Comparison of ENCODE assay signal across 9 cellular contexts in genomic region chrX:12947545-12948235, GRCh38. TPM values are rescaled to one million over a fixed set of nuclear protein-coding genes. Genes with fewer than 3 reads are reported as not detected.
DNase-seq lines count a peak whose midpoint lies in the region; ATAC-seq, FAIRE-seq and TF ChIP-seq lines count a peak whose summit lies in the region.
"Had no signal": no experiment of that assay in that cellular context is flagged by ENCODE, and none has a peak within 500 bp of the region (broad histone marks: within the 10 kb centered on the region; RNA-seq: fewer than 3 reads in every experiment).

No MANE protein-coding gene starts in this region.

- CTCF ChIA-PET in OCI-LY7 (lab: Charles Lee; ENCODE audit: unreplicated experiment): interaction anchor here (3.7 kb wide), 1 partner anchor 540 kb away, joined by 12 read pairs; no protein-coding TSS in a partner anchor
- CTCF ChIA-PET in endothelial cell of umbilical vein (lab: Charles Lee): interaction anchor here (1.6 to 2.5 kb wide), 4 partner anchors 22 to 698 kb away, joined by 22 to 64 read pairs (median 40); partner anchors contain the start of gene TMSB4X

- TF ChIP-seq POLR2A in endothelial cell of umbilical vein (IDR thresholded peaks at IDR 0.05; ENCODE audit: low read depth, low read length) (no peak), erythroblast (IDR thresholded peaks at IDR 0.05; ENCODE audit: low read length) (no peak)

- no peaks in the 10 kb centered on the region for H4K20me1 ChIP-seq in OCI-LY7 (ENCODE audit: insufficient read depth, low read length)
- no peaks in the 10 kb centered on the region for H4K20me1 ChIP-seq in endothelial cell of umbilical vein (replicated peaks; ENCODE audit: control insufficient read depth, extremely low read depth, insufficient read depth, low read length)

- no peaks in the 10 kb centered on the region for H3K9me2 ChIP-seq in OCI-LY7 (ENCODE audit: insufficient read depth, low read length)

- peaks cover 52% of the 10 kb centered on the region for H3K4me1 Mint-ChIP-seq in activated CD4-positive, alpha-beta T cell treated with anti-CD3 and anti-CD28 coated beads, Interleukin-2, amount 10 ng/mL, durations not matched to agents 24 days and 14 days
- peaks cover 52% of the 10 kb centered on the region for H3K4me1 Mint-ChIP-seq in stimulated activated naive CD8-positive, alpha-beta T cell treated with anti-CD3 and anti-CD28 coated beads, Interleukin-15, amount 100 ng/mL, for 72 hours

- H3K4me2 ChIP-seq in OCI-LY7 (ENCODE audit: low read length) (peak overlapping the region; percentile 29), endothelial cell of umbilical vein (ENCODE audit: insufficient read depth, low read length) (no peak overlapping the region)

- ATAC-seq in stimulated activated naive CD8-positive, alpha-beta T cell treated with anti-CD3 and anti-CD28 coated beads, Interleukin-15, amount 100 ng/mL, for 72 hours: no peak
- ATAC-seq in GM21576 (IDR thresholded peaks at IDR 0.05; ENCODE audit: unreplicated experiment): no peak

- H3K27ac Mint-ChIP-seq in activated CD4-positive, alpha-beta T cell treated with anti-CD3 and anti-CD28 coated beads, Interleukin-2, amount 10 ng/mL, durations not matched to agents 24 days and 14 days: peak overlapping the region; percentile 96
- H3K27ac Mint-ChIP-seq in stimulated activated naive CD8-positive, alpha-beta T cell treated with anti-CD3 and anti-CD28 coated beads, Interleukin-15, amount 100 ng/mL, for 72 hours: peak overlapping the region; percentile 78 to 91

- no peak for FAIRE-seq in endothelial cell of umbilical vein (lab: Jason Lieb, UNC)

- BruUV-seq in OCI-LY7 (replicated peaks; lab: Mats Ljungman, UMichigan) (no TSS peak), endothelial cell of umbilical vein (replicated peaks; lab: Mats Ljungman, UMichigan) (no TSS peak)

- peak; percentile 55 for DNase-seq in activated CD4-positive, alpha-beta T cell treated with anti-CD3 and anti-CD28 coated beads, Interleukin-2, amount 10 ng/mL, durations not matched to agents 24 days and 14 days
- DNase-seq in activated CD4-positive, alpha-beta T cell treated with anti-CD3 and anti-CD28 coated beads for 48 hours: no peak
- no peak for DNase-seq in OCI-LY7 (ENCODE audit: low spot score)
- no peak for DNase-seq in endothelial cell of umbilical vein (ENCODE audit: low read depth, low spot score)
- no peak for DNase-seq in stimulated activated naive CD8-positive, alpha-beta T cell treated with anti-CD3 and anti-CD28 coated beads, Interleukin-15, amount 100 ng/mL, for 72 hours
- no peak for DNase-seq in D341Med (ENCODE audit: low spot score)
- no peak for DNase-seq in erythroblast (lab: John Stamatoyannopoulos, UW)

- POLR2A ChIA-PET in OCI-LY7 (lab: Charles Lee): interaction anchor here (1.2 kb wide), 1 partner anchor 31 kb away, joined by 6 read pairs; no protein-coding TSS in a partner anchor
- POLR2A ChIA-PET in endothelial cell of umbilical vein (lab: Charles Lee): interaction anchor here (1.3 to 1.5 kb wide), 2 partner anchors 28 to 32 kb away, joined by 14 to 18 read pairs; partner anchors contain the start of gene TMSB4X

- no peaks in the 10 kb centered on the region for H3K9me3 Mint-ChIP-seq in activated CD4-positive, alpha-beta T cell treated with anti-CD3 and anti-CD28 coated beads, Interleukin-2, amount 10 ng/mL, durations not matched to agents 24 days and 14 days
- H3K9me3 Mint-ChIP-seq in stimulated activated naive CD8-positive, alpha-beta T cell treated with anti-CD3 and anti-CD28 coated beads, Interleukin-15, amount 100 ng/mL, for 72 hours: no peaks in the 10 kb centered on the region

- H3K27me3 ChIP-seq in endothelial cell of umbilical vein (ENCODE audit: control insufficient read depth in 2 of 2, insufficient read depth in 2 of 2, low read length in 2 of 2): no peaks in the 10 kb centered on the region

- no peaks in the 10 kb centered on the region for H3K9me3 ChIP-seq in OCI-LY7 (ENCODE audit: low read length)
- H3K9me3 ChIP-seq in endothelial cell of umbilical vein (replicated peaks; ENCODE audit: control insufficient read depth, insufficient read depth, low read length): no peaks in the 10 kb centered on the region

- H3K27ac ChIP-seq in OCI-LY7 (ENCODE audit: low read depth, low read length, poor library complexity, severe bottlenecking): no peak overlapping the region
- H3K27ac ChIP-seq in endothelial cell of umbilical vein (ENCODE audit: insufficient read depth, low read depth, low read length): peak overlapping the region; percentile 64

- TF ChIP-seq CTCF in OCI-LY7 (conservative IDR thresholded peaks at IDR 0.05; ENCODE audit: low read length): no peak
- no peak for TF ChIP-seq CTCF in endothelial cell of umbilical vein (IDR thresholded peaks at IDR 0.05; ENCODE audit: extremely low read depth in 1 of 2, insufficient read depth in 1 of 2, low read depth in 1 of 2, low read length in 2 of 2)

- no peak overlapping the region for H3K4me3 ChIP-seq in OCI-LY7 (ENCODE audit: low read depth, low read length, poor library complexity, severe bottlenecking)
- H3K4me3 ChIP-seq in endothelial cell of umbilical vein (replicated peaks in 1 of 3; ENCODE audit: insufficient read depth in 1 of 3, low read depth in 1 of 3, low read length in 3 of 3): no peak overlapping the region

- intact Hi-C loops in activated CD4-positive, alpha-beta T cell treated with anti-CD3 and anti-CD28 coated beads, Interleukin-2, amount 10 ng/mL, durations not matched to agents 24 days and 14 days (cut with micrococcal nuclease): loop anchor here (1.0 to 5.0 kb wide), 6 partner anchors 145 to 1080 kb away; partner anchors contain the start of genes GEMIN8 and TCEANC
- intact Hi-C loops in OCI-LY7 (cut with micrococcal nuclease; ENCODE audit: unreplicated experiment): loop anchor here (1.0 to 10.0 kb wide), 5 partner anchors 245 to 699 kb away; no protein-coding TSS in a partner anchor
- intact Hi-C loops in endothelial cell of umbilical vein (cut with micrococcal nuclease): loop anchor here (1.0 to 5.0 kb wide), 6 partner anchors 31 to 1085 kb away; no protein-coding TSS in a partner anchor

- no peaks in the 10 kb centered on the region for H3K9me1 ChIP-seq in endothelial cell of umbilical vein (replicated peaks; ENCODE audit: control insufficient read depth, extremely low read depth, insufficient read depth, low read length)

- H3K36me3 Mint-ChIP-seq in activated CD4-positive, alpha-beta T cell treated with anti-CD3 and anti-CD28 coated beads, Interleukin-2, amount 10 ng/mL, durations not matched to agents 24 days and 14 days (ENCODE audit: low read depth): no peaks in the 10 kb centered on the region

- H3K4me3 Mint-ChIP-seq in activated CD4-positive, alpha-beta T cell treated with anti-CD3 and anti-CD28 coated beads, Interleukin-2, amount 10 ng/mL, durations not matched to agents 24 days and 14 days: peak overlapping the region; percentile 21
- H3K4me3 Mint-ChIP-seq in stimulated activated naive CD8-positive, alpha-beta T cell treated with anti-CD3 and anti-CD28 coated beads, Interleukin-15, amount 100 ng/mL, for 72 hours: peak overlapping the region; percentile 6 to 49

- peak overlapping the region; percentile 93; the same call in 1 of the 2 replicates for H2AFZ ChIP-seq in OCI-LY7 (ENCODE audit: low read length)
- H2AFZ ChIP-seq in endothelial cell of umbilical vein (ENCODE audit: low read depth, low read length): no peak overlapping the region

- H3K79me2 ChIP-seq in OCI-LY7 (ENCODE audit: insufficient read depth, low read depth, low read length): no peaks in the 10 kb centered on the region
- no peaks in the 10 kb centered on the region for H3K79me2 ChIP-seq in endothelial cell of umbilical vein (ENCODE audit: control insufficient read depth, insufficient read depth, low read length)

- H3K4me1 ChIP-seq in OCI-LY7 (ENCODE audit: insufficient read depth, low read length, poor library complexity, severe bottlenecking) (peaks cover 58% of the 10 kb centered on the region), endothelial cell of umbilical vein (ENCODE audit: control insufficient read depth, extremely low read depth, insufficient read depth, low read length) (peaks cover 27% of the 10 kb centered on the region)

- H3K27me3 Mint-ChIP-seq in activated CD4-positive, alpha-beta T cell treated with anti-CD3 and anti-CD28 coated beads, Interleukin-2, amount 10 ng/mL, durations not matched to agents 24 days and 14 days: no peaks in the 10 kb centered on the region
- no peaks in the 10 kb centered on the region for H3K27me3 Mint-ChIP-seq in stimulated activated naive CD8-positive, alpha-beta T cell treated with anti-CD3 and anti-CD28 coated beads, Interleukin-15, amount 100 ng/mL, for 72 hours

- H3K9ac ChIP-seq in endothelial cell of umbilical vein (replicated peaks; ENCODE audit: extremely low read depth, insufficient read depth, low read length): peak overlapping the region; percentile 62

- dilution Hi-C loops in endothelial cell of umbilical vein (cut with MboI; ENCODE audit: extremely low pct_ligation_motif_present, low sequenced_read_pairs): no loop called here

- H3K36me3 ChIP-seq in OCI-LY7 (ENCODE audit: insufficient read depth, low read length) (no peaks in the 10 kb centered on the region), endothelial cell of umbilical vein (ENCODE audit: control insufficient read depth in 2 of 2, extremely low read depth in 1 of 2, insufficient read depth in 2 of 2, low read length in 2 of 2) (no peaks in the 10 kb centered on the region)

RNA-seq across cellular contexts. Expression of gene TMSB4X, which starts 27.2 kb away (rescaled TPM):
- total RNA-seq in activated CD4-positive, alpha-beta T cell treated with anti-CD3 and anti-CD28 coated beads, Interleukin-2, amount 10 ng/mL, durations not matched to agents 24 days and 14 days: 5,263 and 5,311 TPM in 2 replicates
- total RNA-seq in OCI-LY7 (2014; rRNA removed; shearing (Covaris generic)): 1,355 and 1,476 TPM in 2 replicates
- total RNA-seq in OCI-LY7 (2022) (1,524 and 1,540 TPM in 2 replicates), endothelial cell of umbilical vein (6,742 and 6,858 TPM in 2 replicates)
- polyA plus RNA-seq in endothelial cell of umbilical vein: 4,136 and 4,540 TPM in 2 replicates
- 5,392 and 6,117 TPM in 2 replicates for polyA plus RNA-seq in endothelial cell of umbilical vein (2011; cell fraction: cytosol; rRNA removed)
- polyA plus RNA-seq in endothelial cell of umbilical vein (2011; cell fraction: nucleus; rRNA removed): 1,581 and 1,597 TPM in 2 replicates
- polyA plus RNA-seq in endothelial cell of umbilical vein (2012): 9,118 and 13,019 TPM in 2 replicates
- 2,966 and 3,319 TPM in 2 replicates for polyA minus RNA-seq in endothelial cell of umbilical vein
- 185 TPM for polyA minus RNA-seq in endothelial cell of umbilical vein (2011; cell fraction: cytosol; rRNA and poly(A)+ RNA removed)
- polyA minus RNA-seq in endothelial cell of umbilical vein (2011; cell fraction: nucleus; rRNA and poly(A)+ RNA removed): 736 and 796 TPM in 2 replicates

RNA-seq across cellular contexts. Expression of gene TLR8, which starts 41.3 kb away (rescaled TPM):
- not detected in 2 replicates for total RNA-seq in activated CD4-positive, alpha-beta T cell treated with anti-CD3 and anti-CD28 coated beads, Interleukin-2, amount 10 ng/mL, durations not matched to agents 24 days and 14 days
- not detected in 2 replicates for total RNA-seq in OCI-LY7 (2014; rRNA removed; shearing (Covaris generic))
- total RNA-seq in OCI-LY7 (2022): not detected in 2 replicates
- not detected in 2 replicates for total RNA-seq in endothelial cell of umbilical vein
- not detected in 2 replicates for polyA plus RNA-seq in endothelial cell of umbilical vein
- polyA plus RNA-seq in endothelial cell of umbilical vein (2011; cell fraction: cytosol; rRNA removed): not detected in 2 replicates
- polyA plus RNA-seq in endothelial cell of umbilical vein (2011; cell fraction: nucleus; rRNA removed): not detected in 2 replicates
- polyA plus RNA-seq in endothelial cell of umbilical vein (2012): not detected in 2 replicates
- polyA minus RNA-seq in endothelial cell of umbilical vein: not detected in 2 replicates
- not detected for polyA minus RNA-seq in endothelial cell of umbilical vein (2011; cell fraction: cytosol; rRNA and poly(A)+ RNA removed)
- not detected in 2 replicates for polyA minus RNA-seq in endothelial cell of umbilical vein (2011; cell fraction: nucleus; rRNA and poly(A)+ RNA removed)
- total RNA-seq: RPMI7951 had no signal
